In genomic region chrX:55507699-55508098, GRCh38 we compare ENCODE assay signal across 10 cellular contexts. TPM values are rescaled to one million over a fixed set of nuclear protein-coding genes. Genes with fewer than 3 reads are reported as not detected.
DNase-seq lines count a peak whose midpoint lies in the region; ATAC-seq, FAIRE-seq and TF ChIP-seq lines count a peak whose summit lies in the region.
"Not testable (repeated sequence)": the region's sequence is repeated elsewhere in the genome, so short reads cannot be mapped to it uniquely, and the experiment has no call there.
"Had no signal": no experiment of that assay in that cellular context is flagged by ENCODE, and none has a peak within 500 bp of the region (broad histone marks: within the 10 kb centered on the region; RNA-seq: fewer than 3 reads in every experiment).

No MANE protein-coding gene starts in this region.

- not testable (repeated sequence) for H2AFZ ChIP-seq in GM12878 (ENCODE audit: control insufficient read depth, low read depth, low read length); H1 (ENCODE audit: low read length)

- H4K5ac ChIP-seq in H1 (ENCODE audit: insufficient read length, low read depth, low read length), result not testable (repeated sequence)

- not testable (repeated sequence) for H3K27me3 Mint-ChIP-seq in activated T-cell treated with anti-CD3 and anti-CD28 coated beads, Interleukin-2, amount 50 U/mL, for 72 hours (ENCODE audit: low read depth); activated T-helper 17 cell treated with anti-CD3 and anti-CD28 coated beads, Interleukin-2, amount 50 U/mL, for 72 hours

- H4K20me1 ChIP-seq in GM12878 (ENCODE audit: control insufficient read depth, insufficient read depth); H1 (replicated peaks in 1 of 2; ENCODE audit: control insufficient read depth in 1 of 2, insufficient read depth in 2 of 2, low read length in 2 of 2): not testable (repeated sequence)

- H3K23me2 ChIP-seq in H1 (ENCODE audit: low read depth, low read length), result not testable (repeated sequence)

- H3K36me3 Mint-ChIP-seq in activated T-cell treated with anti-CD3 and anti-CD28 coated beads, Interleukin-2, amount 50 U/mL, for 72 hours (ENCODE audit: insufficient read depth in 2 of 2); activated T-helper 17 cell treated with anti-CD3 and anti-CD28 coated beads, Interleukin-2, amount 50 U/mL, for 72 hours (ENCODE audit: low read depth): not testable (repeated sequence)

- FAIRE-seq in GM12892 (lab: Jason Lieb, UNC) (peak; percentile 85), GM19239 (lab: Jason Lieb, UNC) (peak; percentile 45), GM12878 (lab: Jason Lieb, UNC) (peak; percentile 49), bronchial epithelial cell (lab: Jason Lieb, UNC) (peak; percentile 83), H1 (lab: Jason Lieb, UNC) (peak; percentile 63)

- not testable (repeated sequence) for H4K8ac ChIP-seq in H1 (ENCODE audit: extremely low read depth, insufficient read depth, low read length)

- not testable (repeated sequence) for H3K27ac ChIP-seq in GM12878 (ENCODE audit: control insufficient read depth, insufficient read depth); H1 (ENCODE audit: low read depth, low read length)

- in situ Hi-C loops in GM12878 (cut with MboI), result not testable (repeated sequence)

- H3K4ac ChIP-seq in H1 (replicated peaks; ENCODE audit: insufficient read length, low read depth, low read length), result not testable (repeated sequence)

- not testable (repeated sequence) for TF ChIP-seq RAD21 in GM12878 (IDR thresholded peaks at IDR 0.05; ENCODE audit: insufficient read depth, low read depth, low read length); H1 (IDR thresholded peaks at IDR 0.05 in 1 of 2, conservative IDR thresholded peaks at IDR 0.05 in 1 of 2; ENCODE audit: low read depth in 2 of 2, low read length in 2 of 2)

- H3K4me1 Mint-ChIP-seq in activated T-cell treated with anti-CD3 and anti-CD28 coated beads, Interleukin-2, amount 50 U/mL, for 72 hours (ENCODE audit: low read depth); activated T-helper 17 cell treated with anti-CD3 and anti-CD28 coated beads, Interleukin-2, amount 50 U/mL, for 72 hours: not testable (repeated sequence)

- not testable (repeated sequence) for H3K9me3 ChIP-seq in GM12878 (replicated peaks; ENCODE audit: control insufficient read depth, insufficient read depth, low read length); H1 (ENCODE audit: insufficient read depth in 2 of 2, low read depth in 1 of 2, low read length in 1 of 2)

- not testable (repeated sequence) for H3K79me1 ChIP-seq in H1 (ENCODE audit: low read depth, low read length)

- not testable (repeated sequence) for H4K91ac ChIP-seq in H1 (replicated peaks; ENCODE audit: insufficient read length, low read length)

- H2BK5ac ChIP-seq in H1 (ENCODE audit: low read depth, low read length), result not testable (repeated sequence)

- not testable (repeated sequence) for BruUV-seq in GM12878 (replicated peaks; lab: Mats Ljungman, UMichigan)

- not testable (repeated sequence) for H2BK120ac ChIP-seq in H1 (replicated peaks; ENCODE audit: low read depth, low read length)

- not testable (repeated sequence) for TF ChIP-seq EP300 in GM12878 (IDR thresholded peaks at IDR 0.05; ENCODE audit: borderline replicate concordance in 1 of 2, control insufficient read depth in 1 of 2, low read depth in 2 of 2, low read length in 2 of 2); H1 (IDR thresholded peaks at IDR 0.05; ENCODE audit: borderline replicate concordance in 1 of 2, low read depth in 2 of 2, low read length in 2 of 2)

- H3K18ac ChIP-seq in H1 (ENCODE audit: extremely low read depth, low read length), result not testable (repeated sequence)

- POLR2A ChIA-PET in GM12878 (lab: Charles Lee); H1 (lab: Charles Lee; ENCODE audit: partially characterized antibody): not testable (repeated sequence)

- H3K79me2 ChIP-seq in GM12878 (ENCODE audit: control insufficient read depth, insufficient read depth, low read length); H1 (ENCODE audit: control insufficient read depth in 1 of 2, insufficient read depth in 2 of 2, low read length in 2 of 2): not testable (repeated sequence)

- not testable (repeated sequence) for H2BK12ac ChIP-seq in H1 (ENCODE audit: low read depth, low read length)

- SMC1A ChIA-PET in GM12878 (lab: Charles Lee; ENCODE audit: uncharacterized antibody, unreplicated experiment), result not testable (repeated sequence)

- not testable (repeated sequence) for H3K27me3 ChIP-seq in GM12878 (replicated peaks in 1 of 2; ENCODE audit: control insufficient read depth in 2 of 2, insufficient read depth in 2 of 2, low read length in 1 of 2); bronchial epithelial cell (ENCODE audit: control insufficient read depth, insufficient read depth, low read length); H1 (replicated peaks in 1 of 4; ENCODE audit: control insufficient read depth in 3 of 4, extremely low read depth in 1 of 4, insufficient read depth in 3 of 4, low read length in 3 of 4)

- RAD21 ChIA-PET in GM12878 (lab: Charles Lee; ENCODE audit: unreplicated experiment), result not testable (repeated sequence)

- intact Hi-C loops in GM12878 (cut with micrococcal nuclease; ENCODE audit: unreplicated experiment), result not testable (repeated sequence)

- H2BK20ac ChIP-seq in H1 (ENCODE audit: low read length), result not testable (repeated sequence)

- not testable (repeated sequence) for H3K27ac Mint-ChIP-seq in activated T-cell treated with anti-CD3 and anti-CD28 coated beads, Interleukin-2, amount 50 U/mL, for 72 hours; activated T-helper 17 cell treated with anti-CD3 and anti-CD28 coated beads, Interleukin-2, amount 50 U/mL, for 72 hours

- H2BK15ac ChIP-seq in H1 (ENCODE audit: low read length), result not testable (repeated sequence)

- peak; percentile 44 to 53 for ATAC-seq in activated CD4-positive, CD25-positive, alpha-beta regulatory T cell treated with anti-CD3 and anti-CD28 coated beads, Interleukin-2, amount 50 U/mL, for 24 hours
- peak; percentile 29 to 42 for ATAC-seq in activated T-cell treated with anti-CD3 and anti-CD28 coated beads, Interleukin-2, amount 50 U/mL, for 72 hours (replicated peaks in 1 of 2)
- peak; percentile 47 for ATAC-seq in activated T-helper 17 cell treated with anti-CD3 and anti-CD28 coated beads, Interleukin-2, amount 50 U/mL, for 72 hours (replicated peaks)
- not testable (repeated sequence) for ATAC-seq in GM12878

- TF ChIP-seq CTCF in GM12878 (IDR thresholded peaks at IDR 0.05 in 2 of 3, conservative IDR thresholded peaks at IDR 0.05 in 1 of 3; ENCODE audit: control insufficient read depth in 2 of 3, extremely low read depth in 1 of 3, insufficient read depth in 1 of 3, low read depth in 3 of 3, low read length in 3 of 3); bronchial epithelial cell (IDR thresholded peaks at IDR 0.05; ENCODE audit: insufficient read depth, low read length, severe bottlenecking); H1 (IDR thresholded peaks at IDR 0.05; ENCODE audit: control extremely low read depth in 1 of 3, insufficient read depth in 1 of 3, low read depth in 1 of 3, low read length in 3 of 3): not testable (repeated sequence)

- H3K9ac ChIP-seq in GM12878 (ENCODE audit: control insufficient read depth, insufficient read depth, low read length); H1 (replicated peaks in 1 of 4; ENCODE audit: extremely low read depth in 1 of 4, low read depth in 3 of 4, low read length in 3 of 4): not testable (repeated sequence)

- H3K4me3 ChIP-seq in GM12878; bronchial epithelial cell (ENCODE audit: low read depth, low read length); H1 (ENCODE audit: extremely low read depth in 1 of 4, insufficient read depth in 2 of 4, low read depth in 3 of 4, low read length in 4 of 4): not testable (repeated sequence)

- H3K4me1 ChIP-seq in GM12878 (ENCODE audit: control insufficient read depth, insufficient read depth, low read length); H1 (replicated peaks in 1 of 4; ENCODE audit: control insufficient read depth in 3 of 4, insufficient read depth in 4 of 4, low read length in 3 of 4): not testable (repeated sequence)

- not testable (repeated sequence) for H3K14ac ChIP-seq in H1 (ENCODE audit: insufficient read length)

- TF ChIP-seq POLR2A in GM12892 (IDR thresholded peaks at IDR 0.05; ENCODE audit: low read depth, low read length); GM12878 (IDR thresholded peaks at IDR 0.05; ENCODE audit: low read depth, low read length); H1 (IDR thresholded peaks at IDR 0.05; ENCODE audit: control extremely low read depth in 1 of 2, low read depth in 2 of 2, low read length in 2 of 2): not testable (repeated sequence)

- not testable (repeated sequence) for H3K36me3 ChIP-seq in GM12878 (ENCODE audit: control insufficient read depth in 2 of 2, insufficient read depth in 2 of 2, low read length in 1 of 2); bronchial epithelial cell (ENCODE audit: control insufficient read depth, insufficient read depth, low read length); H1 (ENCODE audit: control insufficient read depth in 2 of 4, insufficient read depth in 4 of 4, low read length in 3 of 4)

- not testable (repeated sequence) for H3K4me3 Mint-ChIP-seq in activated T-cell treated with anti-CD3 and anti-CD28 coated beads, Interleukin-2, amount 50 U/mL, for 72 hours; activated T-helper 17 cell treated with anti-CD3 and anti-CD28 coated beads, Interleukin-2, amount 50 U/mL, for 72 hours

- H2AK5ac ChIP-seq in H1 (ENCODE audit: low read depth, low read length), result not testable (repeated sequence)

- H3K56ac ChIP-seq in H1 (replicated peaks; ENCODE audit: insufficient read length, low read depth, low read length), result not testable (repeated sequence)

- not testable (repeated sequence) for H3K9me3 Mint-ChIP-seq in activated T-cell treated with anti-CD3 and anti-CD28 coated beads, Interleukin-2, amount 50 U/mL, for 72 hours; activated T-helper 17 cell treated with anti-CD3 and anti-CD28 coated beads, Interleukin-2, amount 50 U/mL, for 72 hours

- CTCF ChIA-PET in GM12878 (lab: Yijun Ruan, JAX); H1 (lab: Charles Lee; ENCODE audit: partially characterized antibody): not testable (repeated sequence)

- WGBS in GM12878 (ENCODE audit: insufficient coverage, insufficient replicate concordance, low lambda C conversion rate, missing lambda C conversion rate), result no CpG with 5 or more reads among the region's 5 CpGs
- WGBS in H1 (ENCODE audit: extremely low coverage in 1 of 2, insufficient coverage in 1 of 2, insufficient read length in 1 of 2, insufficient replicate concordance in 2 of 2, low coverage in 1 of 2, low lambda C conversion rate in 2 of 2, missing lambda C conversion rate in 1 of 2), 2 experiments, result no CpG with 5 or more reads among the region's 5 CpGs

- not testable (repeated sequence) for H3K23ac ChIP-seq in H1 (ENCODE audit: insufficient read length)

- not testable (repeated sequence) for DNase-seq in GM12892 (ENCODE audit: insufficient read length); GM19239 (ENCODE audit: insufficient read length, low spot score); activated T-cell treated with anti-CD3 and anti-CD28 coated beads, Interleukin-2, amount 50 U/mL, for 72 hours; GM12878 (ENCODE audit: low read depth, low spot score); bronchial epithelial cell (ENCODE audit: low read depth); H1 (ENCODE audit: low read depth in 1 of 2, low spot score in 2 of 2)

- H3K4me2 ChIP-seq in GM12878 (ENCODE audit: control insufficient read depth, insufficient read depth); H1 (ENCODE audit: insufficient read depth in 1 of 2, low read depth in 2 of 2, low read length in 2 of 2): not testable (repeated sequence)

RNA-seq across cellular contexts. Expression of gene USP51, which starts 18.1 kb away (rescaled TPM):
- 1.2 TPM for polyA plus RNA-seq in GM12892 (2012; ENCODE audit: missing spikeins)
- total RNA-seq in activated T-cell treated with anti-CD3 and anti-CD28 coated beads, Interleukin-2, amount 50 U/mL, for 72 hours, result 1 to 10 TPM; 2.2 to 2.7 TPM
- total RNA-seq in activated T-helper 17 cell treated with anti-CD3 and anti-CD28 coated beads, Interleukin-2, amount 50 U/mL, for 72 hours, result 1 to 10 TPM; 2.0 to 3.0 TPM
- 5.6 TPM in 2 replicates for total RNA-seq in GM12878 (2013; cell fraction: nucleolus; rRNA removed)
- total RNA-seq in GM12878 (2014; rRNA removed) (1.3 and 1.6 TPM in 2 replicates), GM12878 (2014; rRNA removed; fragmentation: Illumina TruSeq; extraction: Trizol) (1.3 and 1.6 TPM in 2 replicates), GM12878 (2021) (1.5 and 1.6 TPM in 2 replicates), bronchial epithelial cell (0.13 and 0.26 TPM in 2 replicates)
- polyA plus RNA-seq in GM12878 (2011; ENCODE audit: low read depth), result 0.41 TPM
- polyA plus RNA-seq in GM12878 (2011; rRNA removed) (1.1 and 1.7 TPM in 2 replicates), GM12878 (2014; fragmentation: Illumina TruSeq; extraction: Trizol) (1.5 and 2.1 TPM in 2 replicates), GM12878 (2014; fragmentation: Nextera tagmentation; extraction: Ambion mirVana) (under 1 TPM; 0.52 to 0.73 TPM), GM12878 (2014; rRNA removed) (0.82 and 1.1 TPM in 2 replicates), GM12878 (2016; fragmentation: Nextera tagmentation; extraction: Ambion mirVana) (under 1 TPM; 0.58 to 0.89 TPM), H1 (2011; rRNA removed) (2.9 and 5.2 TPM in 2 replicates)
- polyA plus RNA-seq in GM12878 (2011; cell fraction: cytosol; rRNA removed), result 0.90 and 1.2 TPM in 2 replicates
- 0.98 and 1.9 TPM in 2 replicates for polyA plus RNA-seq in GM12878 (2011; cell fraction: nucleus; rRNA removed)
- polyA plus RNA-seq in GM12878 (2012), result 0.62 and 1.3 TPM in 2 replicates
- 4.0 and 5.9 TPM in 2 replicates for polyA minus RNA-seq in GM12878 (2011; rRNA and poly(A)+ RNA removed)
- 0.27 and 1.2 TPM in 2 replicates for polyA minus RNA-seq in GM12878 (2011; cell fraction: cytosol; rRNA and poly(A)+ RNA removed)
- 2.2 and 4.1 TPM in 2 replicates for polyA minus RNA-seq in GM12878 (2011; cell fraction: nucleus; rRNA and poly(A)+ RNA removed)
- 5.6 and 6.6 TPM in 2 replicates for total RNA-seq in H1 (2021; fragmentation: NEBNext Ultra II Directional; extraction: Animal tissue kit (Norgen Biotek cat#: 25700))
- 3.5 TPM for polyA plus RNA-seq in H1 (2011; cell fraction: cytosol; rRNA removed)
- polyA plus RNA-seq in H1 (2011; cell fraction: nucleus; rRNA removed), result 7.4 TPM
- polyA plus RNA-seq in H1 (2012, experiment 1 of 2), result 3.9 to 5.2 TPM (median 4.1 TPM) in 4 replicates
- 0.45 TPM for polyA plus RNA-seq in H1 (2012, experiment 2 of 2)
- polyA plus RNA-seq in H1 (2013, experiment 1 of 2), result 7.5 TPM
- polyA plus RNA-seq in H1 (2013, experiment 2 of 2), result 6.1 TPM
- 23.6 and 30.5 TPM in 2 replicates for polyA minus RNA-seq in H1 (2011; rRNA and poly(A)+ RNA removed)
- 6.6 TPM for polyA minus RNA-seq in H1 (2011; cell fraction: cytosol; rRNA and poly(A)+ RNA removed)
- 34.5 TPM for polyA minus RNA-seq in H1 (2011; cell fraction: nucleus; rRNA and poly(A)+ RNA removed)

RNA-seq across cellular contexts. Expression of gene MAGEH1, which starts 55.8 kb away (rescaled TPM):
- 21.3 TPM for polyA plus RNA-seq in GM12892 (2012; ENCODE audit: missing spikeins)
- total RNA-seq in activated T-cell treated with anti-CD3 and anti-CD28 coated beads, Interleukin-2, amount 50 U/mL, for 72 hours, result 10 to 100 TPM; 18.9 to 20.6 TPM
- total RNA-seq in activated T-helper 17 cell treated with anti-CD3 and anti-CD28 coated beads, Interleukin-2, amount 50 U/mL, for 72 hours, result 10 to 100 TPM; 13.9 to 14.5 TPM
- total RNA-seq in GM12878 (2013; cell fraction: nucleolus; rRNA removed), result 9.8 and 11.4 TPM in 2 replicates
- total RNA-seq in GM12878 (2014; rRNA removed), result 20.6 and 21.9 TPM in 2 replicates
- total RNA-seq in GM12878 (2014; rRNA removed; fragmentation: Illumina TruSeq; extraction: Trizol), result 17.0 and 18.6 TPM in 2 replicates
- 13.1 and 13.2 TPM in 2 replicates for total RNA-seq in GM12878 (2021)
- 12.4 TPM for polyA plus RNA-seq in GM12878 (2011; ENCODE audit: low read depth)
- polyA plus RNA-seq in GM12878 (2011; rRNA removed), result 18.0 and 20.6 TPM in 2 replicates
- polyA plus RNA-seq in GM12878 (2011; cell fraction: cytosol; rRNA removed), result 17.4 and 18.4 TPM in 2 replicates
- polyA plus RNA-seq in GM12878 (2011; cell fraction: nucleus; rRNA removed), result 12.3 and 14.7 TPM in 2 replicates
- polyA plus RNA-seq in GM12878 (2012), result 15.3 and 16.5 TPM in 2 replicates
- polyA plus RNA-seq in GM12878 (2014; fragmentation: Illumina TruSeq; extraction: Trizol), result 13.2 and 16.4 TPM in 2 replicates
- polyA plus RNA-seq in GM12878 (2014; fragmentation: Nextera tagmentation; extraction: Ambion mirVana), result 1 to 10 TPM; 8.7 to 9.1 TPM
- polyA plus RNA-seq in GM12878 (2014; rRNA removed), result 20.9 and 23.7 TPM in 2 replicates
- 10 to 100 TPM; 24.0 to 25.2 TPM for polyA plus RNA-seq in GM12878 (2016; fragmentation: Nextera tagmentation; extraction: Ambion mirVana)
- 5.9 and 8.4 TPM in 2 replicates for polyA minus RNA-seq in GM12878 (2011; rRNA and poly(A)+ RNA removed)
- polyA minus RNA-seq in GM12878 (2011; cell fraction: cytosol; rRNA and poly(A)+ RNA removed), result 1.3 and 2.3 TPM in 2 replicates
- polyA minus RNA-seq in GM12878 (2011; cell fraction: nucleus; rRNA and poly(A)+ RNA removed), result 4.5 TPM in 2 replicates
- total RNA-seq in bronchial epithelial cell, result 1.5 and 3.9 TPM in 2 replicates
- 11.6 and 13.4 TPM in 2 replicates for total RNA-seq in H1 (2021; fragmentation: NEBNext Ultra II Directional; extraction: Animal tissue kit (Norgen Biotek cat#: 25700))
- polyA plus RNA-seq in H1 (2011; rRNA removed), result 7.8 and 9.4 TPM in 2 replicates
- 10.2 TPM for polyA plus RNA-seq in H1 (2011; cell fraction: cytosol; rRNA removed)
- polyA plus RNA-seq in H1 (2011; cell fraction: nucleus; rRNA removed), result 5.8 TPM
- polyA plus RNA-seq in H1 (2012, experiment 1 of 2), result 3.6 to 8.5 TPM (median 5.9 TPM) in 4 replicates
- 2.5 TPM for polyA plus RNA-seq in H1 (2012, experiment 2 of 2)
- 17.6 TPM for polyA plus RNA-seq in H1 (2013, experiment 1 of 2)
- 21.6 TPM for polyA plus RNA-seq in H1 (2013, experiment 2 of 2)
- polyA minus RNA-seq in H1 (2011; rRNA and poly(A)+ RNA removed), result 3.0 and 5.1 TPM in 2 replicates
- polyA minus RNA-seq in H1 (2011; cell fraction: cytosol; rRNA and poly(A)+ RNA removed), result 1.5 TPM
- 2.3 TPM for polyA minus RNA-seq in H1 (2011; cell fraction: nucleus; rRNA and poly(A)+ RNA removed)
- total RNA-seq: Caco-2, Calu3 had no signal
